ENCODE assay signal across 9 cellular contexts in genomic region chr1:68174173-68175113, GRCh38. TPM values are rescaled to one million over a fixed set of nuclear protein-coding genes. Genes with fewer than 3 reads are reported as not detected.
A peak's percentile ranks its signal among the peaks of the same experiment; 100 is the strongest.
DNase-seq lines count a peak whose midpoint lies in the region; ATAC-seq, FAIRE-seq and TF ChIP-seq lines count a peak whose summit lies in the region.
"Had no signal": no experiment of that assay in that cellular context is flagged by ENCODE, and none has a peak within 500 bp of the region (broad histone marks: within the 10 kb centered on the region; RNA-seq: fewer than 3 reads in every experiment).

No MANE protein-coding gene starts in this region.

- H3K9me3 Mint-ChIP-seq in astrocyte (ENCODE audit: unreplicated experiment): peaks cover 7% of the 10 kb centered on the region
- H3K9me3 Mint-ChIP-seq: memory B cell had no signal

- H3K4me3 ChIP-seq in astrocyte (ENCODE audit: insufficient read depth, low read depth, low read length) (peak overlapping the region; percentile 46), stomach smooth muscle (ENCODE audit: low read length in 2 of 2) (peak overlapping the region; percentile 21 to 63)

- H4K20me1 ChIP-seq in astrocyte (ENCODE audit: insufficient read depth, low read length): no peaks in the 10 kb centered on the region

- peaks cover 12% of the 10 kb centered on the region for H3K36me3 Mint-ChIP-seq in astrocyte (ENCODE audit: low read depth, unreplicated experiment)
- H3K36me3 Mint-ChIP-seq: memory B cell had no signal

- TF ChIP-seq CTCF in astrocyte (IDR thresholded peaks at IDR 0.05; ENCODE audit: insufficient read depth, low read depth, low read length): no peak

- peaks cover 61% of the 10 kb centered on the region for H3K4me1 Mint-ChIP-seq in astrocyte (ENCODE audit: low read depth, unreplicated experiment)
- H3K4me1 Mint-ChIP-seq: memory B cell had no signal

- no peak for TF ChIP-seq EP300 in Ishikawa (IDR thresholded peaks at IDR 0.05; ENCODE audit: borderline replicate concordance)

- H3K9me3 ChIP-seq in astrocyte (ENCODE audit: insufficient read depth, low read depth, low read length) (no peaks in the 10 kb centered on the region), stomach smooth muscle (ENCODE audit: control insufficient read depth in 2 of 2, low read length in 2 of 2) (no peaks in the 10 kb centered on the region)

- peak overlapping the region; percentile 81 for H3K4me2 ChIP-seq in astrocyte (ENCODE audit: low read length)

- DNase-seq in astrocyte (ENCODE audit: low read depth) (peak; percentile 98), iris pigment epithelial cell (ENCODE audit: low read depth) (peak; percentile 98)
- no peak for DNase-seq in activated effector memory CD4-positive, alpha-beta T cell treated with Interleukin-2 at 50 U/mL for 16 hours
- no peak for DNase-seq in effector CD8-positive, alpha-beta T cell (lab: John Stamatoyannopoulos, UW)

- ATAC-seq in HG02678 (IDR thresholded peaks at IDR 0.05; ENCODE audit: unreplicated experiment) (no peak), HG03039 (IDR thresholded peaks at IDR 0.05; ENCODE audit: unreplicated experiment) (no peak)

- no peak for TF ChIP-seq RAD21 in Ishikawa (IDR thresholded peaks at IDR 0.05; ENCODE audit: low read depth)

- peak; percentile 95 for FAIRE-seq in astrocyte (lab: Jason Lieb, UNC)

- peak overlapping the region; percentile 99 for H3K27ac Mint-ChIP-seq in astrocyte (ENCODE audit: unreplicated experiment)
- H3K27ac Mint-ChIP-seq: memory B cell had no signal

- H3K4me1 ChIP-seq in astrocyte (ENCODE audit: insufficient read depth, low read length) (peaks cover 66% of the 10 kb centered on the region), stomach smooth muscle (ENCODE audit: control insufficient read depth, insufficient read depth, low read length) (peaks cover 48% of the 10 kb centered on the region)

- H3K9ac ChIP-seq in astrocyte (ENCODE audit: low read length) (peak overlapping the region; percentile 79), stomach smooth muscle (ENCODE audit: low read length in 2 of 2) (peak overlapping the region; percentile 2 to 31)

- H3K36me3 ChIP-seq in astrocyte (ENCODE audit: insufficient read depth, low read length) (peaks cover 4% of the 10 kb centered on the region), stomach smooth muscle (ENCODE audit: control insufficient read depth in 2 of 2, insufficient read depth in 2 of 2, low read length in 2 of 2) (no peaks in the 10 kb centered on the region)

- H3K27me3 ChIP-seq in astrocyte (ENCODE audit: insufficient read depth, low read length): no peaks in the 10 kb centered on the region
- H3K27me3 ChIP-seq in stomach smooth muscle (ENCODE audit: control insufficient read depth in 1 of 2, insufficient read depth in 2 of 2, low read length in 2 of 2): no peaks in the 10 kb centered on the region

- H3K79me2 ChIP-seq in astrocyte (ENCODE audit: insufficient read depth, low read length): peaks cover 33% of the 10 kb centered on the region

- H3K27ac ChIP-seq in astrocyte (ENCODE audit: low read depth, low read length): peak overlapping the region; percentile 93
- H3K27ac ChIP-seq in stomach smooth muscle (ENCODE audit: low read length): peak overlapping the region; percentile 86

- H2AFZ ChIP-seq in astrocyte (ENCODE audit: low read depth, low read length): no peak overlapping the region

- peak overlapping the region; percentile 52 for H3K4me3 Mint-ChIP-seq in astrocyte (ENCODE audit: unreplicated experiment)
- H3K4me3 Mint-ChIP-seq: memory B cell had no signal

- no peaks in the 10 kb centered on the region for H3K27me3 Mint-ChIP-seq in astrocyte (ENCODE audit: low read depth, unreplicated experiment)

TF ChIP-seq in Ishikawa, 13 proteins besides CTCF, POLR2A, EP300 and RAD21:
- peak; percentile 68 for TF ChIP-seq TCF12 (IDR thresholded peaks at IDR 0.05; ENCODE audit: low read depth)
- TF ChIP-seq NFIC (IDR thresholded peaks at IDR 0.05): peak; percentile 77
- TF ChIP-seq CEBPB (IDR thresholded peaks at IDR 0.05): no peak
- TF ChIP-seq REST (IDR thresholded peaks at IDR 0.05; ENCODE audit: low read depth): no peak
- no peak for TF ChIP-seq YY1 (IDR thresholded peaks at IDR 0.05; ENCODE audit: low read depth)
- no peak for TF ChIP-seq MAX (IDR thresholded peaks at IDR 0.05)
- no peak for TF ChIP-seq CREB1 (IDR thresholded peaks at IDR 0.05; ENCODE audit: low read depth)
- no peak for TF ChIP-seq TAF1 (IDR thresholded peaks at IDR 0.05; ENCODE audit: low read depth)
- peak; percentile 68 for TF ChIP-seq TEAD4 (IDR thresholded peaks at IDR 0.05)
- no peak for TF ChIP-seq EGR1 (IDR thresholded peaks at IDR 0.05)
- TF ChIP-seq ZBTB7A (IDR thresholded peaks at IDR 0.05; ENCODE audit: low read depth): no peak
- TF ChIP-seq, protein P1, sequence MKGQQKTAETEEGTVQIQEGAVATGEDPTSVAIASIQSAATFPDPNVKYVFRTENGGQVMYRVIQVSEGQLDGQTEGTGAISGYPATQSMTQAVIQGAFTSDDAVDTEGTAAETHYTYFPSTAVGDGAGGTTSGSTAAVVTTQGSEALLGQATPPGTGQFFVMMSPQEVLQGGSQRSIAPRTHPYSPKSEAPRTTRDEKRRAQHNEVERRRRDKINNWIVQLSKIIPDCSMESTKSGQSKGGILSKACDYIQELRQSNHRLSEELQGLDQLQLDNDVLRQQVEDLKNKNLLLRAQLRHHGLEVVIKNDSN (IDR thresholded peaks at IDR 0.05): no peak
- no peak for TF ChIP-seq FOXM1 (IDR thresholded peaks at IDR 0.05; ENCODE audit: borderline replicate concordance, low read depth)

RNA-seq across cellular contexts. Expression of gene WLS, which starts 57.9 kb away (rescaled TPM):
- 171 and 187 TPM in 2 replicates for total RNA-seq in astrocyte

Comparison
In these comparisons a context has a peak if more than half of its experiments do, and no peak if none do; other contexts are left out.
1. DNase-seq: peak in astrocyte (single experiment) and iris pigment epithelial cell (single experiment); none in activated effector memory CD4-positive, alpha-beta T cell treated with Interleukin-2 at 50 U/mL for 16 hours (single experiment) and effector CD8-positive, alpha-beta T cell (single experiment).